Comparison of ENCODE assay signal across 11 cellular contexts in genomic region chr15:74072614-74073337, GRCh38. TPM values are rescaled to one million over a fixed set of nuclear protein-coding genes. Genes with fewer than 3 reads are reported as not detected.
DNase-seq lines count a peak whose midpoint lies in the region; ATAC-seq and TF ChIP-seq lines count a peak whose summit lies in the region.
"Not testable (repeated sequence)": the region's sequence is repeated elsewhere in the genome, so short reads cannot be mapped to it uniquely, and the experiment has no call there.
"Had no signal": no experiment of that assay in that cellular context is flagged by ENCODE, and none has a peak within 500 bp of the region (broad histone marks: within the 10 kb centered on the region; RNA-seq: fewer than 3 reads in every experiment).

No MANE protein-coding gene starts in this region.

- CTCF ChIA-PET in CD8-positive, alpha-beta T cell (lab: Charles Lee): not testable (repeated sequence)

- not testable (repeated sequence) for H3K36me3 Mint-ChIP-seq in CD8-positive, alpha-beta T cell; HFFc6 (ENCODE audit: low read depth); activated CD4-positive, alpha-beta T cell treated with anti-CD3 and anti-CD28 coated beads, Interleukin-2, amount 10 ng/mL, durations not matched to agents 24 days and 14 days (ENCODE audit: low read depth); activated T-helper 1 cell treated with anti-CD3 and anti-CD28 coated beads, Interleukin-12 subunit alpha, Interleukin-12 subunit beta, Interleukin-2, Interleukin-4 antibody, amounts not matched to agents 30 ng/mL and 10 ng/mL and 1 ng/mL, durations not matched to agents 14 hours and 24 hours and 36 hours (ENCODE audit: low read depth)

- peak in 4 of 7 experiments; percentile 28 to 41 (median 37) for DNase-seq in CD8-positive, alpha-beta T cell
- not testable (repeated sequence) for DNase-seq in HFFc6; choroid plexus epithelial cell (ENCODE audit: low read depth)
- peak; percentile 86 for DNase-seq in activated CD4-positive, alpha-beta T cell treated with anti-CD3 and anti-CD28 coated beads, Interleukin-2, amount 10 ng/mL, durations not matched to agents 24 days and 14 days
- DNase-seq in activated T-helper 1 cell treated with anti-CD3 and anti-CD28 coated beads, Interleukin-12 subunit alpha, Interleukin-12 subunit beta, Interleukin-2, Interleukin-4 antibody, amounts not matched to agents 30 ng/mL and 10 ng/mL and 1 ng/mL, durations not matched to agents 14 hours and 24 hours and 36 hours (ENCODE audit: low spot score): peak; percentile 28
- DNase-seq in right cardiac atrium (peak in 2 of 3 donors; percentile 60 to 61), posterior vena cava (ENCODE audit: low spot score) (peak; percentile 64), testis (peak; percentile 30)

- H3K27ac Mint-ChIP-seq in CD8-positive, alpha-beta T cell; HFFc6; activated CD4-positive, alpha-beta T cell treated with anti-CD3 and anti-CD28 coated beads, Interleukin-2, amount 10 ng/mL, durations not matched to agents 24 days and 14 days; activated T-helper 1 cell treated with anti-CD3 and anti-CD28 coated beads, Interleukin-12 subunit alpha, Interleukin-12 subunit beta, Interleukin-2, Interleukin-4 antibody, amounts not matched to agents 30 ng/mL and 10 ng/mL and 1 ng/mL, durations not matched to agents 14 hours and 24 hours and 36 hours: not testable (repeated sequence)

- H3K4me3 ChIP-seq in CD8-positive, alpha-beta T cell (ENCODE audit: low read depth, low read length); choroid plexus epithelial cell (ENCODE audit: low read depth, low read length); right cardiac atrium (ENCODE audit: low read length); testis: not testable (repeated sequence)

- H3K9me3 ChIP-seq in CD8-positive, alpha-beta T cell (ENCODE audit: low read length); right cardiac atrium (ENCODE audit: control insufficient read depth, low read length); testis: not testable (repeated sequence)

- POLR2A ChIA-PET in CD8-positive, alpha-beta T cell (lab: Charles Lee): not testable (repeated sequence)

- intact Hi-C loops in CD8-positive, alpha-beta T cell (cut with DNase I, micrococcal nuclease); activated CD4-positive, alpha-beta T cell treated with anti-CD3 and anti-CD28 coated beads, Interleukin-2, amount 10 ng/mL, durations not matched to agents 24 days and 14 days (cut with micrococcal nuclease); activated T-helper 1 cell treated with anti-CD3 and anti-CD28 coated beads, Interleukin-12 subunit alpha, Interleukin-12 subunit beta, Interleukin-2, Interleukin-4 antibody, amounts not matched to agents 30 ng/mL and 10 ng/mL and 1 ng/mL, durations not matched to agents 14 hours and 24 hours and 36 hours (cut with micrococcal nuclease); right cardiac atrium (cut with DNase I); posterior vena cava (cut with DNase I); testis (cut with DNase I; ENCODE audit: low total_unique reads): not testable (repeated sequence)

- TF ChIP-seq POLR2A in testis (IDR thresholded peaks at IDR 0.05): not testable (repeated sequence)

- H3K27me3 Mint-ChIP-seq in CD8-positive, alpha-beta T cell (ENCODE audit: low read depth); HFFc6 (ENCODE audit: insufficient read depth); activated CD4-positive, alpha-beta T cell treated with anti-CD3 and anti-CD28 coated beads, Interleukin-2, amount 10 ng/mL, durations not matched to agents 24 days and 14 days; activated T-helper 1 cell treated with anti-CD3 and anti-CD28 coated beads, Interleukin-12 subunit alpha, Interleukin-12 subunit beta, Interleukin-2, Interleukin-4 antibody, amounts not matched to agents 30 ng/mL and 10 ng/mL and 1 ng/mL, durations not matched to agents 14 hours and 24 hours and 36 hours (ENCODE audit: insufficient read depth): not testable (repeated sequence)

- TF ChIP-seq CTCF in CD8-positive, alpha-beta T cell (IDR thresholded peaks at IDR 0.05); testis (IDR thresholded peaks at IDR 0.05): not testable (repeated sequence)
- TF ChIP-seq CTCF in HFFc6 (IDR thresholded peaks at IDR 0.05) (peak; percentile 32), choroid plexus epithelial cell (conservative IDR thresholded peaks at IDR 0.05; ENCODE audit: low read depth, low read length) (peak; percentile 38)

- not testable (repeated sequence) for H3K4me1 Mint-ChIP-seq in CD8-positive, alpha-beta T cell (ENCODE audit: low read depth); HFFc6 (ENCODE audit: low read depth); activated CD4-positive, alpha-beta T cell treated with anti-CD3 and anti-CD28 coated beads, Interleukin-2, amount 10 ng/mL, durations not matched to agents 24 days and 14 days; activated T-helper 1 cell treated with anti-CD3 and anti-CD28 coated beads, Interleukin-12 subunit alpha, Interleukin-12 subunit beta, Interleukin-2, Interleukin-4 antibody, amounts not matched to agents 30 ng/mL and 10 ng/mL and 1 ng/mL, durations not matched to agents 14 hours and 24 hours and 36 hours (ENCODE audit: low read depth)

- not testable (repeated sequence) for H3K4me1 ChIP-seq in CD8-positive, alpha-beta T cell (ENCODE audit: insufficient read depth, low read length); right cardiac atrium (ENCODE audit: control insufficient read depth, insufficient read depth, low read length); testis

- H3K4me3 Mint-ChIP-seq in CD8-positive, alpha-beta T cell; HFFc6; activated CD4-positive, alpha-beta T cell treated with anti-CD3 and anti-CD28 coated beads, Interleukin-2, amount 10 ng/mL, durations not matched to agents 24 days and 14 days; activated T-helper 1 cell treated with anti-CD3 and anti-CD28 coated beads, Interleukin-12 subunit alpha, Interleukin-12 subunit beta, Interleukin-2, Interleukin-4 antibody, amounts not matched to agents 30 ng/mL and 10 ng/mL and 1 ng/mL, durations not matched to agents 14 hours and 24 hours and 36 hours: not testable (repeated sequence)

- ATAC-seq in CD8-positive, alpha-beta T cell; right cardiac atrium: not testable (repeated sequence)

- not testable (repeated sequence) for H3K27ac ChIP-seq in CD8-positive, alpha-beta T cell (ENCODE audit: low read depth, low read length); right cardiac atrium (ENCODE audit: low read length); testis

- not testable (repeated sequence) for H3K36me3 ChIP-seq in CD8-positive, alpha-beta T cell (ENCODE audit: insufficient read depth, low read length); testis (ENCODE audit: low read depth, missing control alignments)

- WGBS in right cardiac atrium: 40% methylated on average over 9 of the region's 16 CpGs
- 20 to 69% methylated on average over 1 to 11 of the region's 16 CpGs for WGBS in testis, 2 donors

- H3K9me3 Mint-ChIP-seq in CD8-positive, alpha-beta T cell; HFFc6; activated CD4-positive, alpha-beta T cell treated with anti-CD3 and anti-CD28 coated beads, Interleukin-2, amount 10 ng/mL, durations not matched to agents 24 days and 14 days; activated T-helper 1 cell treated with anti-CD3 and anti-CD28 coated beads, Interleukin-12 subunit alpha, Interleukin-12 subunit beta, Interleukin-2, Interleukin-4 antibody, amounts not matched to agents 30 ng/mL and 10 ng/mL and 1 ng/mL, durations not matched to agents 14 hours and 24 hours and 36 hours: not testable (repeated sequence)

- H3K27me3 ChIP-seq in CD8-positive, alpha-beta T cell (ENCODE audit: insufficient read depth, low read length); right cardiac atrium (ENCODE audit: control insufficient read depth, insufficient read depth); testis: not testable (repeated sequence)

RNA-seq across cellular contexts. Expression of gene GOLGA6A, which starts 9.6 kb away (rescaled TPM):
- total RNA-seq in CD8-positive, alpha-beta T cell: not detected
- not detected for total RNA-seq in HFFc6 (2021; fragmentation: NEBNext Ultra II Directional; extraction: Animal tissue kit (Norgen Biotek cat#: 25700))
- not detected in 2 replicates for total RNA-seq in activated CD4-positive, alpha-beta T cell treated with anti-CD3 and anti-CD28 coated beads, Interleukin-2, amount 10 ng/mL, durations not matched to agents 24 days and 14 days
- total RNA-seq in activated T-helper 1 cell treated with anti-CD3 and anti-CD28 coated beads, Interleukin-12 subunit alpha, Interleukin-12 subunit beta, Interleukin-2, Interleukin-4 antibody, amounts not matched to agents 30 ng/mL and 10 ng/mL and 1 ng/mL, durations not matched to agents 14 hours and 24 hours and 36 hours: not detected in 2 replicates
- not detected for total RNA-seq in right cardiac atrium
- polyA plus RNA-seq in right cardiac atrium: not detected
- total RNA-seq in posterior vena cava: under 1 TPM in 1 of 2 donors, not detected in 1; 0.24 TPM
- 10 to 100 TPM; 32.4 to 42.4 TPM for total RNA-seq in testis
- polyA plus RNA-seq in testis (ENCODE audit: insufficient read depth, low read depth, low replicate concordance): 24.6 TPM
- total RNA-seq: activated CD8-positive, alpha-beta memory T cell treated with anti-CD3 and anti-CD28 coated beads for 36 hours; foreskin keratinocyte; temporal lobe had no signal
- polyA plus RNA-seq: foreskin keratinocyte had no signal

RNA-seq across cellular contexts. Expression of gene ISLR2, which starts 57.6 kb away (rescaled TPM):
- not detected for total RNA-seq in CD8-positive, alpha-beta T cell
- under 1 TPM in 1 of 6 experiments, not detected in 5; 0.07 TPM for total RNA-seq in HFFc6 (2021; fragmentation: NEBNext Ultra II Directional; extraction: Animal tissue kit (Norgen Biotek cat#: 25700))
- not detected in 2 replicates for total RNA-seq in activated CD4-positive, alpha-beta T cell treated with anti-CD3 and anti-CD28 coated beads, Interleukin-2, amount 10 ng/mL, durations not matched to agents 24 days and 14 days
- total RNA-seq in activated T-helper 1 cell treated with anti-CD3 and anti-CD28 coated beads, Interleukin-12 subunit alpha, Interleukin-12 subunit beta, Interleukin-2, Interleukin-4 antibody, amounts not matched to agents 30 ng/mL and 10 ng/mL and 1 ng/mL, durations not matched to agents 14 hours and 24 hours and 36 hours: not detected in 2 replicates
- total RNA-seq in right cardiac atrium (1 to 10 TPM in 2 of 4 donors, under 1 TPM in 2; 0.71 to 2.8 (median 1.7) TPM), posterior vena cava (under 1 TPM; 0.62 to 0.65 TPM), testis (10 to 100 TPM; 12.8 to 17.7 TPM)
- polyA plus RNA-seq in right cardiac atrium (2.1 TPM), testis (ENCODE audit: insufficient read depth, low read depth, low replicate concordance) (26.1 TPM)
- total RNA-seq: activated CD8-positive, alpha-beta memory T cell treated with anti-CD3 and anti-CD28 coated beads for 36 hours; foreskin keratinocyte had no signal
- polyA plus RNA-seq: foreskin keratinocyte had no signal

Comparison
In these comparisons a context has a peak if more than half of its experiments do, and no peak if none do; other contexts are left out.
1. RNA of gene GOLGA6A, which starts 9.6 kb away (total RNA-seq): 32.4 to 42.4 TPM in testis; 0.24 TPM in posterior vena cava, not detected in activated CD4-positive, alpha-beta T cell treated with anti-CD3 and anti-CD28 coated beads, Interleukin-2, amount 10 ng/mL, durations not matched to agents 24 days and 14 days, not detected in CD8-positive, alpha-beta T cell, not detected in HFFc6, not detected in activated T-helper 1 cell treated with anti-CD3 and anti-CD28 coated beads, Interleukin-12 subunit alpha, Interleukin-12 subunit beta, Interleukin-2, Interleukin-4 antibody, amounts not matched to agents 30 ng/mL and 10 ng/mL and 1 ng/mL, durations not matched to agents 14 hours and 24 hours and 36 hours and not detected in right cardiac atrium; every median in the first group is over 10 times any median in the second.